In the genomic region with DNA sequence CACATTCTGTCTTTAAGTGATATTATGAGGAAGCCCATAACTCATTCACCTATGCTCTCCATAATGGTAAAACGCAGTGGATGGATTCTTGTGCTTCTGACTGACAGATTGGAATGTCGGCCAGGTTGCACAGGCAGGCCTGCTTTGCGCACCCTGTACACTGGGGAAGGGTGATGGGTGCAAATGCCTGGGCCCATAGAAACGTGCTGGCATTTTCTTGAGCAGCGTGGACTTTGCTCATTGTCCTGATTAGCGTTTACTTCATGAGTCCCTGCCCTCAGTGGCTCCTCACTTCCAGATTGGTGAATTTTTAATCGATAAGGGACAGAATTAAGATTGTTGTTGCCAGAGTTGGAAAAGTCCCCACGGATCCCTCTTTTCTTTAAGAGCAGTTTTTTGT, we compare ENCODE assay signal across 1 cellular context.
TF ChIP-seq lines count a peak whose summit lies in the region.

No MANE protein-coding gene starts in this region.

TF ChIP-seq in WTC11, 78 proteins besides CTCF, POLR2A, EP300 and RAD21 (continued from another document):
- TF ChIP-seq, protein P1, sequence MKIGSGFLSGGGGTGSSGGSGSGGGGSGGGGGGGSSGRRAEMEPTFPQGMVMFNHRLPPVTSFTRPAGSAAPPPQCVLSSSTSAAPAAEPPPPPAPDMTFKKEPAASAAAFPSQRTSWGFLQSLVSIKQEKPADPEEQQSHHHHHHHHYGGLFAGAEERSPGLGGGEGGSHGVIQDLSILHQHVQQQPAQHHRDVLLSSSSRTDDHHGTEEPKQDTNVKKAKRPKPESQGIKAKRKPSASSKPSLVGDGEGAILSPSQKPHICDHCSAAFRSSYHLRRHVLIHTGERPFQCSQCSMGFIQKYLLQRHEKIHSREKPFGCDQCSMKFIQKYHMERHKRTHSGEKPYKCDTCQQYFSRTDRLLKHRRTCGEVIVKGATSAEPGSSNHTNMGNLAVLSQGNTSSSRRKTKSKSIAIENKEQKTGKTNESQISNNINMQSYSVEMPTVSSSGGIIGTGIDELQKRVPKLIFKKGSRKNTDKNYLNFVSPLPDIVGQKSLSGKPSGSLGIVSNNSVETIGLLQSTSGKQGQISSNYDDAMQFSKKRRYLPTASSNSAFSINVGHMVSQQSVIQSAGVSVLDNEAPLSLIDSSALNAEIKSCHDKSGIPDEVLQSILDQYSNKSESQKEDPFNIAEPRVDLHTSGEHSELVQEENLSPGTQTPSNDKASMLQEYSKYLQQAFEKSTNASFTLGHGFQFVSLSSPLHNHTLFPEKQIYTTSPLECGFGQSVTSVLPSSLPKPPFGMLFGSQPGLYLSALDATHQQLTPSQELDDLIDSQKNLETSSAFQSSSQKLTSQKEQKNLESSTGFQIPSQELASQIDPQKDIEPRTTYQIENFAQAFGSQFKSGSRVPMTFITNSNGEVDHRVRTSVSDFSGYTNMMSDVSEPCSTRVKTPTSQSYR (CRISPR knock-in tag; IDR thresholded peaks at IDR 0.05) = no peak
- TF ChIP-seq RORB (CRISPR knock-in tag; IDR thresholded peaks at IDR 0.05) (no peak), CBFB (CRISPR knock-in tag; IDR thresholded peaks at IDR 0.05; ENCODE audit: low read depth) (no peak), OVOL2 (CRISPR knock-in tag; IDR thresholded peaks at IDR 0.05; ENCODE audit: borderline replicate concordance) (no peak), FOXP1 (CRISPR knock-in tag; IDR thresholded peaks at IDR 0.05; ENCODE audit: borderline replicate concordance) (no peak), EMX1 (CRISPR knock-in tag; IDR thresholded peaks at IDR 0.05) (no peak), TP53 (CRISPR knock-in tag; IDR thresholded peaks at IDR 0.05) (no peak), IRF2 (CRISPR knock-in tag; IDR thresholded peaks at IDR 0.05; ENCODE audit: borderline replicate concordance, low read depth) (no peak), KAT7 (CRISPR knock-in tag; IDR thresholded peaks at IDR 0.05; ENCODE audit: borderline replicate concordance) (no peak), CREB1 (CRISPR knock-in tag; IDR thresholded peaks at IDR 0.05) (no peak), SMAD4 (CRISPR knock-in tag; IDR thresholded peaks at IDR 0.05) (no peak), ZNF263 (CRISPR knock-in tag; IDR thresholded peaks at IDR 0.05; ENCODE audit: low read depth) (no peak), PRRX2 (CRISPR knock-in tag; IDR thresholded peaks at IDR 0.05) (no peak)
- TF ChIP-seq, protein P2, sequence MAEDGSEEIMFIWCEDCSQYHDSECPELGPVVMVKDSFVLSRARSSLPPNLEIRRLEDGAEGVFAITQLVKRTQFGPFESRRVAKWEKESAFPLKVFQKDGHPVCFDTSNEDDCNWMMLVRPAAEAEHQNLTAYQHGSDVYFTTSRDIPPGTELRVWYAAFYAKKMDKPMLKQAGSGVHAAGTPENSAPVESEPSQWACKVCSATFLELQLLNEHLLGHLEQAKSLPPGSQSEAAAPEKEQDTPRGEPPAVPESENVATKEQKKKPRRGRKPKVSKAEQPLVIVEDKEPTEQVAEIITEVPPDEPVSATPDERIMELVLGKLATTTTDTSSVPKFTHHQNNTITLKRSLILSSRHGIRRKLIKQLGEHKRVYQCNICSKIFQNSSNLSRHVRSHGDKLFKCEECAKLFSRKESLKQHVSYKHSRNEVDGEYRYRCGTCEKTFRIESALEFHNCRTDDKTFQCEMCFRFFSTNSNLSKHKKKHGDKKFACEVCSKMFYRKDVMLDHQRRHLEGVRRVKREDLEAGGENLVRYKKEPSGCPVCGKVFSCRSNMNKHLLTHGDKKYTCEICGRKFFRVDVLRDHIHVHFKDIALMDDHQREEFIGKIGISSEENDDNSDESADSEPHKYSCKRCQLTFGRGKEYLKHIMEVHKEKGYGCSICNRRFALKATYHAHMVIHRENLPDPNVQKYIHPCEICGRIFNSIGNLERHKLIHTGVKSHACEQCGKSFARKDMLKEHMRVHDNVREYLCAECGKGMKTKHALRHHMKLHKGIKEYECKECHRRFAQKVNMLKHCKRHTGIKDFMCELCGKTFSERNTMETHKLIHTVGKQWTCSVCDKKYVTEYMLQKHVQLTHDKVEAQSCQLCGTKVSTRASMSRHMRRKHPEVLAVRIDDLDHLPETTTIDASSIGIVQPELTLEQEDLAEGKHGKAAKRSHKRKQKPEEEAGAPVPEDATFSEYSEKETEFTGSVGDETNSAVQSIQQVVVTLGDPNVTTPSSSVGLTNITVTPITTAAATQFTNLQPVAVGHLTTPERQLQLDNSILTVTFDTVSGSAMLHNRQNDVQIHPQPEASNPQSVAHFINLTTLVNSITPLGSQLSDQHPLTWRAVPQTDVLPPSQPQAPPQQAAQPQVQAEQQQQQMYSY (CRISPR knock-in tag; IDR thresholded peaks at IDR 0.05) = no peak
- TF ChIP-seq, protein P3, sequence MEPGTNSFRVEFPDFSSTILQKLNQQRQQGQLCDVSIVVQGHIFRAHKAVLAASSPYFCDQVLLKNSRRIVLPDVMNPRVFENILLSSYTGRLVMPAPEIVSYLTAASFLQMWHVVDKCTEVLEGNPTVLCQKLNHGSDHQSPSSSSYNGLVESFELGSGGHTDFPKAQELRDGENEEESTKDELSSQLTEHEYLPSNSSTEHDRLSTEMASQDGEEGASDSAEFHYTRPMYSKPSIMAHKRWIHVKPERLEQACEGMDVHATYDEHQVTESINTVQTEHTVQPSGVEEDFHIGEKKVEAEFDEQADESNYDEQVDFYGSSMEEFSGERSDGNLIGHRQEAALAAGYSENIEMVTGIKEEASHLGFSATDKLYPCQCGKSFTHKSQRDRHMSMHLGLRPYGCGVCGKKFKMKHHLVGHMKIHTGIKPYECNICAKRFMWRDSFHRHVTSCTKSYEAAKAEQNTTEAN (CRISPR knock-in tag; IDR thresholded peaks at IDR 0.05) = no peak
- TF ChIP-seq, protein P4, sequence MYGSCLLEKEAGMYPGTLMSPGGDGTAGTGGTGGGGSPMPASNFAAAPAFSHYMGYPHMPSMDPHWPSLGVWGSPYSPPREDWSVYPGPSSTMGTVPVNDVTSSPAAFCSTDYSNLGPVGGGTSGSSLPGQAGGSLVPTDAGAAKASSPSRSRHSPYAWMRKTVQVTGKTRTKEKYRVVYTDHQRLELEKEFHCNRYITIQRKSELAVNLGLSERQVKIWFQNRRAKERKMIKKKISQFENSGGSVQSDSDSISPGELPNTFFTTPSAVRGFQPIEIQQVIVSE (CRISPR knock-in tag; IDR thresholded peaks at IDR 0.05; ENCODE audit: borderline replicate concordance) = no peak
